Comparison of ENCODE assay signal across 1 cellular context in genomic region chr10:66283874-66284464, GRCh38.
A peak's percentile ranks its signal among the peaks of the same experiment; 100 is the strongest.
TF ChIP-seq lines count a peak whose summit lies in the region.

No MANE protein-coding gene starts in this region.

TF ChIP-seq in HepG2, 621 proteins besides CTCF, POLR2A, EP300 and RAD21 (continued from another document and continues in another):
- TF ChIP-seq ONECUT2 (CRISPR knock-in tag; IDR thresholded peaks at IDR 0.05) (peak; percentile 86), SRY (CRISPR knock-in tag; IDR thresholded peaks at IDR 0.05) (no peak), TFDP1 (CRISPR knock-in tag; IDR thresholded peaks at IDR 0.05; ENCODE audit: borderline replicate concordance) (no peak), HDAC6 (IDR thresholded peaks at IDR 0.05; ENCODE audit: low read depth, low read length) (no peak), ZBTB20 (CRISPR knock-in tag; IDR thresholded peaks at IDR 0.05; ENCODE audit: borderline replicate concordance, low read depth) (peak; percentile 55; the same call in 1 of the 2 replicates), IRX3 (CRISPR knock-in tag; IDR thresholded peaks at IDR 0.05; ENCODE audit: borderline replicate concordance, low read depth) (no peak), ZNF407 (CRISPR knock-in tag; IDR thresholded peaks at IDR 0.05; ENCODE audit: not compliant biosample characterization) (no peak), JARID2 (CRISPR knock-in tag; IDR thresholded peaks at IDR 0.05; ENCODE audit: insufficient replicate concordance) (no peak), PLSCR1 (CRISPR knock-in tag; IDR thresholded peaks at IDR 0.05; ENCODE audit: borderline replicate concordance) (no peak), RBM39 (IDR thresholded peaks at IDR 0.05; ENCODE audit: low read depth, low read length, poor library complexity, severe bottlenecking) (no peak), TBL1XR1 (IDR thresholded peaks at IDR 0.05; ENCODE audit: borderline replicate concordance, low read length, partially characterized antibody) (no peak), XBP1 (CRISPR knock-in tag; IDR thresholded peaks at IDR 0.05) (no peak), ZNF770 (CRISPR knock-in tag; IDR thresholded peaks at IDR 0.05) (no peak), TMF1 (CRISPR knock-in tag; IDR thresholded peaks at IDR 0.05; ENCODE audit: low read depth) (no peak), MATR3 (CRISPR knock-in tag; IDR thresholded peaks at IDR 0.05) (no peak), HNF4G (IDR thresholded peaks at IDR 0.05; ENCODE audit: borderline replicate concordance, low read depth, low read length) (peak; percentile 56), HNF4G (CRISPR knock-in tag; IDR thresholded peaks at IDR 0.05; ENCODE audit: borderline replicate concordance, low read depth) (no peak), ZNF552 (CRISPR knock-in tag; IDR thresholded peaks at IDR 0.05; ENCODE audit: borderline replicate concordance) (no peak), GTF3A (CRISPR knock-in tag; conservative IDR thresholded peaks at IDR 0.05) (no peak), ZNF839 (CRISPR knock-in tag; IDR thresholded peaks at IDR 0.05; ENCODE audit: borderline replicate concordance) (no peak), HES4 (CRISPR knock-in tag; IDR thresholded peaks at IDR 0.05; ENCODE audit: borderline replicate concordance) (no peak), AHDC1 (CRISPR knock-in tag; IDR thresholded peaks at IDR 0.05; ENCODE audit: borderline replicate concordance) (peak; percentile 90), KLF11 (CRISPR knock-in tag; IDR thresholded peaks at IDR 0.05) (no peak), ZIK1 (CRISPR knock-in tag; IDR thresholded peaks at IDR 0.05; ENCODE audit: borderline replicate concordance, low read depth) (no peak), RXRA (CRISPR knock-in tag; IDR thresholded peaks at IDR 0.05) (no peak), FOSL1 (CRISPR knock-in tag; IDR thresholded peaks at IDR 0.05; ENCODE audit: borderline replicate concordance) (no peak), KLF6 (CRISPR knock-in tag; IDR thresholded peaks at IDR 0.05) (no peak), ZMYM4 (CRISPR knock-in tag; IDR thresholded peaks at IDR 0.05) (peak; percentile 23; the same call in 1 of the 2 replicates), KDM4B (CRISPR knock-in tag; IDR thresholded peaks at IDR 0.05) (no peak), ZNF274 (CRISPR knock-in tag; IDR thresholded peaks at IDR 0.05) (no peak), ARNTL (CRISPR knock-in tag; IDR thresholded peaks at IDR 0.05) (no peak), TSC22D2 (CRISPR knock-in tag; IDR thresholded peaks at IDR 0.05; ENCODE audit: borderline replicate concordance) (no peak), DNMT3B (CRISPR knock-in tag; conservative IDR thresholded peaks at IDR 0.05) (no peak), ARHGAP35 (CRISPR knock-in tag; IDR thresholded peaks at IDR 0.05; ENCODE audit: borderline replicate concordance) (no peak), HINFP (CRISPR knock-in tag; IDR thresholded peaks at IDR 0.05; ENCODE audit: low read depth) (no peak), HNRNPL (IDR thresholded peaks at IDR 0.05; ENCODE audit: low read depth, low read length) (no peak), TCF12 (IDR thresholded peaks at IDR 0.05) (no peak), TCF12 (CRISPR knock-in tag; IDR thresholded peaks at IDR 0.05) (no peak), ZNF275 (CRISPR knock-in tag; IDR thresholded peaks at IDR 0.05; ENCODE audit: borderline replicate concordance) (no peak), SOX13 (IDR thresholded peaks at IDR 0.05) (no peak), SOX13 (CRISPR knock-in tag; conservative IDR thresholded peaks at IDR 0.05 in 1 of 2, IDR thresholded peaks at IDR 0.05 in 1 of 2) (peak in 1 of 2 experiments; percentile 49; a peak in 2 of 4 replicates), ZFY (CRISPR knock-in tag; IDR thresholded peaks at IDR 0.05) (no peak), PITX1 (CRISPR knock-in tag; IDR thresholded peaks at IDR 0.05) (peak; percentile 37; the same call in 1 of the 2 replicates)
